In genomic region chr4:26779674-26780073, GRCh38 we compare ENCODE assay signal across 2 cellular contexts.
TF ChIP-seq lines count a peak whose summit lies in the region.

No MANE protein-coding gene starts in this region.

TF ChIP-seq in H1, 55 proteins besides CTCF, POLR2A, EP300 and RAD21 (continued from another document):
- TF ChIP-seq USF2 (IDR thresholded peaks at IDR 0.05; ENCODE audit: low read length) (no peak), GTF2F1 (IDR thresholded peaks at IDR 0.05; ENCODE audit: borderline replicate concordance, low read depth, low read length) (no peak), JUND (IDR thresholded peaks at IDR 0.05; ENCODE audit: low read length) (no peak), GABPA (IDR thresholded peaks at IDR 0.05; ENCODE audit: borderline replicate concordance, insufficient read depth, low read length) (no peak), E2F6 (IDR thresholded peaks at IDR 0.05) (no peak), MAFK (IDR thresholded peaks at IDR 0.05; ENCODE audit: low read depth, low read length) (no peak), SAP30 (IDR thresholded peaks at IDR 0.05; ENCODE audit: insufficient read depth, insufficient replicate concordance, low read length) (no peak), SUZ12 (IDR thresholded peaks at IDR 0.05; ENCODE audit: low read length) (no peak), POLR2AphosphoS5 (IDR thresholded peaks at IDR 0.05; ENCODE audit: low read depth, low read length) (no peak), JUN (IDR thresholded peaks at IDR 0.05; ENCODE audit: low read depth, low read length) (no peak), TEAD4 (IDR thresholded peaks at IDR 0.05; ENCODE audit: low read depth, low read length) (no peak)

TF ChIP-seq in WTC11, 78 proteins besides CTCF, POLR2A, EP300 and RAD21 (continued from another document):
- TF ChIP-seq ZNF425 (CRISPR knock-in tag; conservative IDR thresholded peaks at IDR 0.05) (no peak), CREB1 (CRISPR knock-in tag; IDR thresholded peaks at IDR 0.05) (no peak), TEAD4 (CRISPR knock-in tag; IDR thresholded peaks at IDR 0.05) (no peak), ATF2 (CRISPR knock-in tag; IDR thresholded peaks at IDR 0.05; ENCODE audit: borderline replicate concordance, low read depth) (no peak), ATF6 (CRISPR knock-in tag; IDR thresholded peaks at IDR 0.05) (no peak), ARID4B (CRISPR knock-in tag; IDR thresholded peaks at IDR 0.05; ENCODE audit: borderline replicate concordance) (no peak)
